Comparison of ENCODE assay signal across 8 cellular contexts in genomic region chr10:62016477-62017140, GRCh38.
DNase-seq lines count a peak whose midpoint lies in the region; ATAC-seq and TF ChIP-seq lines count a peak whose summit lies in the region.

No MANE protein-coding gene starts in this region.

- no peaks in the 10 kb centered on the region for H3K9me3 ChIP-seq in gastrocnemius medialis

- no peak for TF ChIP-seq POLR2A in gastrocnemius medialis (IDR thresholded peaks at IDR 0.05)

- H3K27ac ChIP-seq in VCaP (peak overlapping the region; percentile 75), gastrocnemius medialis (peak overlapping the region in 3 of 4 donors; percentile 26 to 53 (median 27))

- no peak overlapping the region for H3K4me3 ChIP-seq in gastrocnemius medialis

- H3K36me3 ChIP-seq in gastrocnemius medialis = no peaks in the 10 kb centered on the region

- in situ Hi-C loops in gastrocnemius medialis (cut with MboI; ENCODE audit: low sequenced_read_pairs in 4 of 4) = no loop called here

- TF ChIP-seq CTCF in VCaP (conservative IDR thresholded peaks at IDR 0.05) (no peak), gastrocnemius medialis (IDR thresholded peaks at IDR 0.05 in 4 of 5, conservative IDR thresholded peaks at IDR 0.05 in 1 of 5) (no peak)

- ATAC-seq in GM18909 (IDR thresholded peaks at IDR 0.05; ENCODE audit: poor library complexity, unreplicated experiment) (peak; percentile 62), HG02763 (IDR thresholded peaks at IDR 0.05; ENCODE audit: unreplicated experiment) (peak; percentile 58), gastrocnemius medialis (no peak)

- H3K27me3 ChIP-seq in gastrocnemius medialis = no peaks in the 10 kb centered on the region

- intact Hi-C loops in gastrocnemius medialis (cut with DNase I; ENCODE audit: low total_unique reads) = no loop called here

- DNase-seq in gastrocnemius medialis (no peak), cerebellum (ENCODE audit: low spot score) (no peak), NCI-H2171 (lab: John Stamatoyannopoulos, UW) (no peak), superior temporal gyrus (ENCODE audit: extremely low spot score) (no peak), COR-L47 (lab: John Stamatoyannopoulos, UW) (no peak)

- peaks cover 32 to 51% of the 10 kb centered on the region in 2 donors for H3K4me1 ChIP-seq in gastrocnemius medialis

Comparison
In these comparisons a context has a peak if more than half of its experiments do, and no peak if none do; other contexts are left out.
1. ATAC-seq: peak in GM18909 (single experiment) and HG02763 (single experiment); none in gastrocnemius medialis (0 of 2).